In genomic region chrX:7435822-7436221, GRCh38 we compare ENCODE assay signal across 19 cellular contexts.
DNase-seq lines count a peak whose midpoint lies in the region; ATAC-seq and TF ChIP-seq lines count a peak whose summit lies in the region.
"Had no signal": no experiment of that assay in that cellular context is flagged by ENCODE, and none has a peak within 500 bp of the region (broad histone marks: within the 10 kb centered on the region; RNA-seq: fewer than 3 reads in every experiment).

No MANE protein-coding gene starts in this region.

- no peak overlapping the region for H2AK5ac ChIP-seq in IMR-90 (ENCODE audit: low read depth, low read length)

- TF ChIP-seq RAD21 in IMR-90 (IDR thresholded peaks at IDR 0.05; ENCODE audit: low read length) = no peak

- H3K4me1 ChIP-seq in IMR-90 (ENCODE audit: control insufficient read depth, insufficient read depth, low read length) (no peaks in the 10 kb centered on the region), adipocyte (ENCODE audit: control insufficient read depth, insufficient read depth, low read length) (no peaks in the 10 kb centered on the region), left ventricle myocardium inferior (no peaks in the 10 kb centered on the region)
- H3K4me1 ChIP-seq: A549 had no signal

- no peak overlapping the region for H2BK5ac ChIP-seq in IMR-90 (ENCODE audit: low read depth, low read length, poor library complexity, severe bottlenecking)

- H3K4ac ChIP-seq in IMR-90 (ENCODE audit: low read depth, low read length) = no peak overlapping the region

- H3K4me2 ChIP-seq in IMR-90 (ENCODE audit: low read depth, low read length) = no peak overlapping the region
- H3K4me2 ChIP-seq: A549, GM23338 had no signal

- no peaks in the 10 kb centered on the region for H3K79me1 ChIP-seq in IMR-90 (ENCODE audit: low read depth in 1 of 2, low read length in 2 of 2)

- H4K8ac ChIP-seq in IMR-90 (ENCODE audit: low read depth in 2 of 2, low read length in 2 of 2) = no peak overlapping the region

- H4K5ac ChIP-seq in IMR-90 (ENCODE audit: low read depth, low read length) = no peak overlapping the region

- H3K27me3 ChIP-seq in IMR-90 (ENCODE audit: control insufficient read depth, insufficient read depth, low read length) (no peaks in the 10 kb centered on the region), adipocyte (replicated peaks; ENCODE audit: control insufficient read depth, insufficient read depth, low read length) (no peaks in the 10 kb centered on the region), left ventricle myocardium inferior (ENCODE audit: low read depth) (no peaks in the 10 kb centered on the region)
- H3K27me3 ChIP-seq: MG63 had no signal

- no peaks in the 10 kb centered on the region for H4K20me1 ChIP-seq in IMR-90 (ENCODE audit: insufficient read depth, low read length)

- H3K27ac ChIP-seq in IMR-90 (ENCODE audit: insufficient read depth, low read length) (no peak overlapping the region), left ventricle myocardium inferior (replicated peaks) (no peak overlapping the region)
- H3K27ac ChIP-seq: A549, RWPE1 had no signal

- no peak overlapping the region for H3K56ac ChIP-seq in IMR-90 (ENCODE audit: extremely low read depth, insufficient read depth, low read length)

- H3K23ac ChIP-seq in IMR-90 (ENCODE audit: low read depth, low read length) = no peak overlapping the region

- peak; percentile 16 for DNase-seq in AG10803 (ENCODE audit: low read depth)
- DNase-seq in IMR-90 = no peak
- peak; percentile 60 for DNase-seq in adipocyte (ENCODE audit: low read depth)
- DNase-seq in fibroblast of the conjunctiva (ENCODE audit: low read depth) = peak; percentile 0
- DNase-seq in OCI-M1 (lab: John Stamatoyannopoulos, UW) = no peak
- no peak for DNase-seq in dedifferentiated amniotic fluid mesenchymal stem cell (ENCODE audit: extremely low spot score)
- no peak for DNase-seq in stimulated activated CD4-positive, alpha-beta T cell treated with anti-CD3 and anti-CD28 coated beads, Interleukin-2, amount 100 ng/mL, for 48 hours
- DNase-seq in left ventricle myocardium inferior = no peak
- DNase-seq: Calu3; CD4-positive, CD25-positive, alpha-beta regulatory T cell; DMS79; KG1; MG63; NCI-H1417 treated with DMSO at 0.1 percent for 48 hours; NCI-H2029; NCI-H510A treated with DMSO at 0.1 percent for 48 hours had no signal

- no peak overlapping the region for H3K4me3 ChIP-seq in AG10803 (ENCODE audit: low read length)
- H3K4me3 ChIP-seq in IMR-90 (ENCODE audit: insufficient read depth, low read depth, low read length) = no peak overlapping the region
- H3K4me3 ChIP-seq in adipocyte (ENCODE audit: low read length) = no peak overlapping the region
- H3K4me3 ChIP-seq in left ventricle myocardium inferior = no peak overlapping the region
- H3K4me3 ChIP-seq: A549, GM23338, MG63 had no signal

- ATAC-seq in IMR-90 (ENCODE audit: low read depth) = no peak
- ATAC-seq: A549, GM23338 had no signal

- no peak for TF ChIP-seq POLR2A in IMR-90 (IDR thresholded peaks at IDR 0.05; ENCODE audit: low read depth, low read length)

- H4K91ac ChIP-seq in IMR-90 (ENCODE audit: insufficient read depth, low read depth, low read length) = no peak overlapping the region

- H2BK20ac ChIP-seq in IMR-90 (ENCODE audit: low read depth, low read length) = no peak overlapping the region

- H3K9ac ChIP-seq in IMR-90 (ENCODE audit: low read depth, low read length) (no peak overlapping the region), adipocyte (ENCODE audit: low read length) (no peak overlapping the region)

- POLR2A ChIA-PET in IMR-90 (lab: Charles Lee; ENCODE audit: unreplicated experiment) = no interaction called here

- no peak overlapping the region for H2AK9ac ChIP-seq in IMR-90 (replicated peaks; ENCODE audit: low read depth, low read length, poor library complexity)

- H2AFZ ChIP-seq in IMR-90 (replicated peaks; ENCODE audit: low read length, poor library complexity) = no peak overlapping the region
- H2AFZ ChIP-seq: GM23338 had no signal

- TF ChIP-seq CTCF in AG10803 (conservative IDR thresholded peaks at IDR 0.05; ENCODE audit: low read length) = no peak
- TF ChIP-seq CTCF in IMR-90 (conservative IDR thresholded peaks at IDR 0.05; ENCODE audit: low read depth, low read length) = no peak
- TF ChIP-seq CTCF in left ventricle myocardium inferior (IDR thresholded peaks at IDR 0.05; ENCODE audit: borderline replicate concordance) = no peak

- in situ Hi-C loops in IMR-90 (cut with MboI; ENCODE audit: low sequenced_read_pairs) = no loop called here

- no peak overlapping the region for H3K14ac ChIP-seq in IMR-90 (replicated peaks; ENCODE audit: low read depth, low read length)

- no CpG with 5 or more reads among the region's 2 CpGs for WGBS in IMR-90 (ENCODE audit: extremely low coverage in 2 of 2, insufficient read length in 1 of 2), 2 experiments

- H2BK15ac ChIP-seq in IMR-90 (ENCODE audit: low read depth, low read length) = no peak overlapping the region

- H3K9me1 ChIP-seq in IMR-90 (ENCODE audit: insufficient read depth, low read length) = no peaks in the 10 kb centered on the region

- intact Hi-C loops in IMR-90 (cut with micrococcal nuclease) (no loop called here), left ventricle myocardium inferior (cut with micrococcal nuclease) (no loop called here)

- no peak overlapping the region for H3K18ac ChIP-seq in IMR-90 (ENCODE audit: low read depth, low read length)

- CTCF ChIA-PET in IMR-90 (lab: Yijun Ruan, JAX) = interaction anchor here (1.1 kb wide), 1 partner anchor 33 kb away, joined by 3 read pairs; no protein-coding TSS in a partner anchor

- H3K36me3 ChIP-seq in IMR-90 (ENCODE audit: control insufficient read depth, insufficient read depth, low read length) (no peaks in the 10 kb centered on the region), adipocyte (ENCODE audit: control insufficient read depth, insufficient read depth, low read length, severe bottlenecking) (no peaks in the 10 kb centered on the region), left ventricle myocardium inferior (no peaks in the 10 kb centered on the region)
- H3K36me3 ChIP-seq: MG63 had no signal

- H2BK120ac ChIP-seq in IMR-90 (ENCODE audit: low read depth, low read length) = no peak overlapping the region

- dilution Hi-C loops in IMR-90 (cut with HindIII; ENCODE audit: low sequenced_read_pairs, unreplicated experiment) = no loop called here

- BruUV-seq in IMR-90 (replicated peaks; lab: Mats Ljungman, UMichigan) = no TSS peak

- no peaks in the 10 kb centered on the region for H3K9me3 ChIP-seq in IMR-90 (ENCODE audit: control insufficient read depth, insufficient read depth, low read length)
- H3K9me3 ChIP-seq in adipocyte (ENCODE audit: control insufficient read depth, low read length) = no peaks in the 10 kb centered on the region
- H3K9me3 ChIP-seq in left ventricle myocardium inferior (replicated peaks) = no peaks in the 10 kb centered on the region
- H3K9me3 ChIP-seq: A549, MG63 had no signal

TF ChIP-seq in IMR-90, 13 proteins besides CTCF, POLR2A, EP300 and RAD21:
- TF ChIP-seq MXI1 (IDR thresholded peaks at IDR 0.05; ENCODE audit: borderline replicate concordance, low read depth, low read length) = no peak
- TF ChIP-seq CEBPB (IDR thresholded peaks at IDR 0.05; ENCODE audit: low read depth, low read length) = peak; percentile 85
TF ChIP-seq in IMR-90: peak in this region for 1.

Comparison
In these comparisons a context has a peak if more than half of its experiments do, and no peak if none do; other contexts are left out.
1. DNase-seq: peak in AG10803 (single experiment), adipocyte (single experiment) and fibroblast of the conjunctiva (single experiment); none in IMR-90 (single experiment), OCI-M1 (single experiment), dedifferentiated amniotic fluid mesenchymal stem cell (single experiment), stimulated activated CD4-positive, alpha-beta T cell treated with anti-CD3 and anti-CD28 coated beads, Interleukin-2, amount 100 ng/mL, for 48 hours (0 of 2) and left ventricle myocardium inferior (single experiment).